8 cellular contexts compared by ENCODE assay signal in genomic region chr6:11093591-11094410, GRCh38. TPM values are rescaled to one million over a fixed set of nuclear protein-coding genes. Genes with fewer than 3 reads are reported as not detected.
DNase-seq lines count a peak whose midpoint lies in the region; ATAC-seq and TF ChIP-seq lines count a peak whose summit lies in the region.

TSS of gene SMIM13 (plus strand) at chr6:11093834. CDS start at chr6:11094314, 480 bp downstream.

- H3K4me3 Mint-ChIP-seq in natural killer cell treated with Interleukin-12 subunit alpha and Interleukin-12 subunit beta and Interleukin-15 and Interleukin-18, amount 100 ng/mL, for 72 hours: peak within 1 kb of the TSS; percentile 97

- H3K27ac Mint-ChIP-seq in natural killer cell treated with Interleukin-12 subunit alpha and Interleukin-12 subunit beta and Interleukin-15 and Interleukin-18, amount 100 ng/mL, for 72 hours: peak within 1 kb of the TSS; percentile 92 to 96

- H3K9ac ChIP-seq in Loucy (ENCODE audit: low read depth, low read length, poor library complexity, severe bottlenecking): peak within 1 kb of the TSS; percentile 81

- H3K27me3 Mint-ChIP-seq in natural killer cell treated with Interleukin-12 subunit alpha and Interleukin-12 subunit beta and Interleukin-15 and Interleukin-18, amount 100 ng/mL, for 72 hours: no peaks in the 10 kb centered on the region

- no peaks in the 10 kb centered on the region for H3K36me3 ChIP-seq in H7 (replicated peaks; ENCODE audit: control insufficient read depth, insufficient read depth, low read length)
- no peaks in the 10 kb centered on the region for H3K36me3 ChIP-seq in Loucy (ENCODE audit: insufficient read depth, low read length)

- H3K27me3 ChIP-seq in H7 (ENCODE audit: control insufficient read depth, insufficient read depth, low read length) (no peaks in the 10 kb centered on the region), Loucy (ENCODE audit: insufficient read depth, low read length, poor library complexity, severe bottlenecking) (no peaks in the 10 kb centered on the region)

- ATAC-seq in natural killer cell treated with Interleukin-12 subunit alpha and Interleukin-12 subunit beta and Interleukin-15 and Interleukin-18, amount 100 ng/mL, for 72 hours: peak; percentile 97 to 98
- ATAC-seq in stimulated activated naive CD8-positive, alpha-beta T cell treated with anti-CD3 and anti-CD28 coated beads, Interleukin-15, Interleukin-2, amounts not matched to agents 100 U/mL and 50 U/mL, for 24 hours: peak; percentile 98

- in situ Hi-C loops in G401 (cut with HindIII; ENCODE audit: low sequenced_read_pairs): no loop called here

- TF ChIP-seq CTCF in Loucy (conservative IDR thresholded peaks at IDR 0.05; ENCODE audit: low read length): peak; percentile 43

- H4K20me1 ChIP-seq in Loucy (ENCODE audit: insufficient read depth, low read length, poor library complexity, severe bottlenecking): peaks cover 21% of the 10 kb centered on the region

- H2AFZ ChIP-seq in Loucy (ENCODE audit: low read length): peak within 1 kb of the TSS; percentile 93

- H3K9me3 ChIP-seq in Loucy (ENCODE audit: insufficient read depth, low read depth, low read length): no peaks in the 10 kb centered on the region

- peak within 1 kb of the TSS; percentile 92 for H3K4me2 ChIP-seq in Loucy (ENCODE audit: low read depth, low read length, poor library complexity, severe bottlenecking)

- no peaks in the 10 kb centered on the region for H3F3A ChIP-seq in Loucy (ENCODE audit: low read depth)

- H3K9me2 ChIP-seq in Loucy (replicated peaks; ENCODE audit: low read depth, low read length): no peaks in the 10 kb centered on the region

- H3K4me1 Mint-ChIP-seq in natural killer cell treated with Interleukin-12 subunit alpha and Interleukin-12 subunit beta and Interleukin-15 and Interleukin-18, amount 100 ng/mL, for 72 hours (ENCODE audit: low read depth in 2 of 2): peaks cover 26 to 29% of the 10 kb centered on the region in 2 donors

- TF ChIP-seq POLR2A in Raji (IDR thresholded peaks at IDR 0.05; ENCODE audit: insufficient read depth, low read depth, low read length): peak; percentile 90

- peak; percentile 98 for DNase-seq in G401 (ENCODE audit: low spot score)
- DNase-seq in H7: peak; percentile 97
- peak; percentile 92 for DNase-seq in activated T-helper 9 cell treated with anti-CD3 and anti-CD28 coated beads, Interleukin-2, amount 50 U/mL, for 16 hours (ENCODE audit: low read depth)
- peak; percentile 98 for DNase-seq in fibroblast of peridontal ligament (ENCODE audit: extremely low read depth)
- peak; percentile 97 for DNase-seq in natural killer cell treated with Interleukin-12 subunit alpha and Interleukin-12 subunit beta and Interleukin-15 and Interleukin-18, amount 100 ng/mL, for 72 hours (ENCODE audit: low spot score)
- DNase-seq in stimulated activated naive CD8-positive, alpha-beta T cell treated with anti-CD3 and anti-CD28 coated beads, Interleukin-15, Interleukin-2, amounts not matched to agents 100 U/mL and 50 U/mL, for 24 hours: peak; percentile 95

- peaks cover 36% of the 10 kb centered on the region for H3K4me1 ChIP-seq in Loucy (ENCODE audit: insufficient read depth, low read length, poor library complexity, severe bottlenecking)

- H3K9me3 Mint-ChIP-seq in natural killer cell treated with Interleukin-12 subunit alpha and Interleukin-12 subunit beta and Interleukin-15 and Interleukin-18, amount 100 ng/mL, for 72 hours: no peaks in the 10 kb centered on the region

- peaks cover 47% of the 10 kb centered on the region for H3K79me2 ChIP-seq in Loucy (ENCODE audit: insufficient read depth, low read length)

- peaks cover 5% of the 10 kb centered on the region for H3K36me3 Mint-ChIP-seq in natural killer cell treated with Interleukin-12 subunit alpha and Interleukin-12 subunit beta and Interleukin-15 and Interleukin-18, amount 100 ng/mL, for 72 hours

- H3K4me3 ChIP-seq in H7 (ENCODE audit: insufficient read depth, low read depth, low read length): peak within 1 kb of the TSS; percentile 98
- peak within 1 kb of the TSS; percentile 86 for H3K4me3 ChIP-seq in Loucy (ENCODE audit: low read length, poor library complexity, severe bottlenecking)

RNA-seq across cellular contexts. Expression of gene SMIM13, which starts in this region (rescaled TPM):
- total RNA-seq in G401 (2014; rRNA removed; shearing (Covaris generic)): 17.3 and 18.5 TPM in 2 replicates
- 4.2 and 5.7 TPM in 2 replicates for total RNA-seq in H7 (2014; rRNA removed; shearing (Covaris generic))
- total RNA-seq in natural killer cell treated with Interleukin-12 subunit alpha and Interleukin-12 subunit beta and Interleukin-15 and Interleukin-18, amount 100 ng/mL, for 72 hours: 10 to 100 TPM; 14.2 to 16.0 TPM

Comparison
In these comparisons a context has a peak if more than half of its experiments do, and no peak if none do; other contexts are left out.
1. Peak in every context shown above with its lines: DNase-seq, ATAC-seq and H3K4me3 ChIP-seq.